ENCODE assay signal across 2 cellular contexts in the genomic region with DNA sequence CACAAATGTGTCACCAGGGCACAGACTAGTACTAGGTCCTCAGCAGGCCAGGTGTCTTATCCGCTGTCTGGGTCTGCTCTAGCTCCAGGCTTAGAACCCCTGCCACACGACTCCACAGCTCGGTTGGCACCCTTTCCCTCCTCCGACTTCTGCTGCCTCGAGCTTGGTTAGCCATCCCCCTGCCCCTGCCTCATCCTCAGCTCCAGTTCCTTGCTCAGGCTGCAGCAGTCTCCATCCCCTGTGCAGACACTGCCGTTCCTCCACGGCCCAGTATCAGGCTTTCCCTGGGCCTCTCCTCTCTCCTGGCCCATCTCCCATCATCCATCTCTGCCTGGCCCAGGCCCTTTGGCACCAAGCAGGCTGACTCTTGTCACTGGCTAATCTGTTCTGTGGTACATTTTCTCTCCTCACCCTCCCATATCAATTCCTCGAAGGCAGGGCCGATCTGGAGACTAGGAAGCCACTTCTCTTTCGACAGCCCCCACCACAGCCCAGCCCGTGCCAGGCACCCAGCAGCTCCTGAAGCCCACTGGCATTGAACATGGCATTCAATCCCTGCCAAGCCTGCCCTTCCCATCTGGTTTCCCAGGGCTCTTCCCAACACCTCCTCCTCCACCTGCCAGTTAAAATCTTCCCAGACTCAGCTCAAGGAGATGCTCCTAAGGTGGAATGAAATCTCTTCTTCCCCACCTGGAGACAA.
TF ChIP-seq lines count a peak whose summit lies in the region.

No MANE protein-coding gene starts in this region.

TF ChIP-seq in SK-N-SH, 30 proteins besides CTCF, POLR2A, EP300 and RAD21:
- TF ChIP-seq, protein P1, sequence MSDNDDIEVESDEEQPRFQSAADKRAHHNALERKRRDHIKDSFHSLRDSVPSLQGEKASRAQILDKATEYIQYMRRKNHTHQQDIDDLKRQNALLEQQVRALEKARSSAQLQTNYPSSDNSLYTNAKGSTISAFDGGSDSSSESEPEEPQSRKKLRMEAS (IDR thresholded peaks at IDR 0.05; ENCODE audit: low read depth), result no peak
- TF ChIP-seq, protein P2, sequence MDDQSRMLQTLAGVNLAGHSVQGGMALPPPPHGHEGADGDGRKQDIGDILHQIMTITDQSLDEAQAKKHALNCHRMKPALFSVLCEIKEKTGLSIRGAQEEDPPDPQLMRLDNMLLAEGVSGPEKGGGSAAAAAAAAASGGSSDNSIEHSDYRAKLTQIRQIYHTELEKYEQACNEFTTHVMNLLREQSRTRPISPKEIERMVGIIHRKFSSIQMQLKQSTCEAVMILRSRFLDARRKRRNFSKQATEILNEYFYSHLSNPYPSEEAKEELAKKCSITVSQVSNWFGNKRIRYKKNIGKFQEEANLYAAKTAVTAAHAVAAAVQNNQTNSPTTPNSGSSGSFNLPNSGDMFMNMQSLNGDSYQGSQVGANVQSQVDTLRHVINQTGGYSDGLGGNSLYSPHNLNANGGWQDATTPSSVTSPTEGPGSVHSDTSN (IDR thresholded peaks at IDR 0.05), result no peak
- TF ChIP-seq FOXM1 (IDR thresholded peaks at IDR 0.05; ENCODE audit: low read depth) (no peak), RFX5 (IDR thresholded peaks at IDR 0.05; ENCODE audit: low read length) (no peak), FOSL2 (IDR thresholded peaks at IDR 0.05; ENCODE audit: borderline replicate concordance, low read depth) (no peak), GATA2 (CRISPR knock-in tag; IDR thresholded peaks at IDR 0.05) (no peak), CHD2 (IDR thresholded peaks at IDR 0.05; ENCODE audit: low read length, partially characterized antibody) (no peak), POLR2AphosphoS5 (IDR thresholded peaks at IDR 0.05; ENCODE audit: low read depth, low read length) (no peak), YY1 (IDR thresholded peaks at IDR 0.05; ENCODE audit: low read depth) (no peak), MEF2A (IDR thresholded peaks at IDR 0.05; ENCODE audit: borderline replicate concordance, low read depth) (no peak), TEAD4 (IDR thresholded peaks at IDR 0.05; ENCODE audit: borderline replicate concordance, insufficient read depth) (no peak)
- TF ChIP-seq, protein P3, sequence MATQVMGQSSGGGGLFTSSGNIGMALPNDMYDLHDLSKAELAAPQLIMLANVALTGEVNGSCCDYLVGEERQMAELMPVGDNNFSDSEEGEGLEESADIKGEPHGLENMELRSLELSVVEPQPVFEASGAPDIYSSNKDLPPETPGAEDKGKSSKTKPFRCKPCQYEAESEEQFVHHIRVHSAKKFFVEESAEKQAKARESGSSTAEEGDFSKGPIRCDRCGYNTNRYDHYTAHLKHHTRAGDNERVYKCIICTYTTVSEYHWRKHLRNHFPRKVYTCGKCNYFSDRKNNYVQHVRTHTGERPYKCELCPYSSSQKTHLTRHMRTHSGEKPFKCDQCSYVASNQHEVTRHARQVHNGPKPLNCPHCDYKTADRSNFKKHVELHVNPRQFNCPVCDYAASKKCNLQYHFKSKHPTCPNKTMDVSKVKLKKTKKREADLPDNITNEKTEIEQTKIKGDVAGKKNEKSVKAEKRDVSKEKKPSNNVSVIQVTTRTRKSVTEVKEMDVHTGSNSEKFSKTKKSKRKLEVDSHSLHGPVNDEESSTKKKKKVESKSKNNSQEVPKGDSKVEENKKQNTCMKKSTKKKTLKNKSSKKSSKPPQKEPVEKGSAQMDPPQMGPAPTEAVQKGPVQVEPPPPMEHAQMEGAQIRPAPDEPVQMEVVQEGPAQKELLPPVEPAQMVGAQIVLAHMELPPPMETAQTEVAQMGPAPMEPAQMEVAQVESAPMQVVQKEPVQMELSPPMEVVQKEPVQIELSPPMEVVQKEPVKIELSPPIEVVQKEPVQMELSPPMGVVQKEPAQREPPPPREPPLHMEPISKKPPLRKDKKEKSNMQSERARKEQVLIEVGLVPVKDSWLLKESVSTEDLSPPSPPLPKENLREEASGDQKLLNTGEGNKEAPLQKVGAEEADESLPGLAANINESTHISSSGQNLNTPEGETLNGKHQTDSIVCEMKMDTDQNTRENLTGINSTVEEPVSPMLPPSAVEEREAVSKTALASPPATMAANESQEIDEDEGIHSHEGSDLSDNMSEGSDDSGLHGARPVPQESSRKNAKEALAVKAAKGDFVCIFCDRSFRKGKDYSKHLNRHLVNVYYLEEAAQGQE (IDR thresholded peaks at IDR 0.05; ENCODE audit: low read depth, low read length), result no peak
- TF ChIP-seq, protein P4, sequence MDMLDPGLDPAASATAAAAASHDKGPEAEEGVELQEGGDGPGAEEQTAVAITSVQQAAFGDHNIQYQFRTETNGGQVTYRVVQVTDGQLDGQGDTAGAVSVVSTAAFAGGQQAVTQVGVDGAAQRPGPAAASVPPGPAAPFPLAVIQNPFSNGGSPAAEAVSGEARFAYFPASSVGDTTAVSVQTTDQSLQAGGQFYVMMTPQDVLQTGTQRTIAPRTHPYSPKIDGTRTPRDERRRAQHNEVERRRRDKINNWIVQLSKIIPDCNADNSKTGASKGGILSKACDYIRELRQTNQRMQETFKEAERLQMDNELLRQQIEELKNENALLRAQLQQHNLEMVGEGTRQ (IDR thresholded peaks at IDR 0.05; ENCODE audit: borderline replicate concordance, low read depth, low read length), result no peak

TF ChIP-seq in SK-N-SH treated with all-trans-retinoic acid at 6 μM for 48 hours, 23 proteins besides CTCF, POLR2A, EP300 and RAD21:
- no peak for TF ChIP-seq RARB (CRISPR knock-in tag; IDR thresholded peaks at IDR 0.05)
- TF ChIP-seq, protein P5, sequence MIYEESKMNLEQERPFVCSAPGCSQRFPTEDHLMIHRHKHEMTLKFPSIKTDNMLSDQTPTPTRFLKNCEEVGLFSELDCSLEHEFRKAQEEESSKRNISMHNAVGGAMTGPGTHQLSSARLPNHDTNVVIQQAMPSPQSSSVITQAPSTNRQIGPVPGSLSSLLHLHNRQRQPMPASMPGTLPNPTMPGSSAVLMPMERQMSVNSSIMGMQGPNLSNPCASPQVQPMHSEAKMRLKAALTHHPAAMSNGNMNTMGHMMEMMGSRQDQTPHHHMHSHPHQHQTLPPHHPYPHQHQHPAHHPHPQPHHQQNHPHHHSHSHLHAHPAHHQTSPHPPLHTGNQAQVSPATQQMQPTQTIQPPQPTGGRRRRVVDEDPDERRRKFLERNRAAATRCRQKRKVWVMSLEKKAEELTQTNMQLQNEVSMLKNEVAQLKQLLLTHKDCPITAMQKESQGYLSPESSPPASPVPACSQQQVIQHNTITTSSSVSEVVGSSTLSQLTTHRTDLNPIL (CRISPR knock-in tag; IDR thresholded peaks at IDR 0.05; ENCODE audit: low read depth), result no peak
- TF ChIP-seq GLIS3 (CRISPR knock-in tag; IDR thresholded peaks at IDR 0.05), result no peak
- TF ChIP-seq, protein P6, sequence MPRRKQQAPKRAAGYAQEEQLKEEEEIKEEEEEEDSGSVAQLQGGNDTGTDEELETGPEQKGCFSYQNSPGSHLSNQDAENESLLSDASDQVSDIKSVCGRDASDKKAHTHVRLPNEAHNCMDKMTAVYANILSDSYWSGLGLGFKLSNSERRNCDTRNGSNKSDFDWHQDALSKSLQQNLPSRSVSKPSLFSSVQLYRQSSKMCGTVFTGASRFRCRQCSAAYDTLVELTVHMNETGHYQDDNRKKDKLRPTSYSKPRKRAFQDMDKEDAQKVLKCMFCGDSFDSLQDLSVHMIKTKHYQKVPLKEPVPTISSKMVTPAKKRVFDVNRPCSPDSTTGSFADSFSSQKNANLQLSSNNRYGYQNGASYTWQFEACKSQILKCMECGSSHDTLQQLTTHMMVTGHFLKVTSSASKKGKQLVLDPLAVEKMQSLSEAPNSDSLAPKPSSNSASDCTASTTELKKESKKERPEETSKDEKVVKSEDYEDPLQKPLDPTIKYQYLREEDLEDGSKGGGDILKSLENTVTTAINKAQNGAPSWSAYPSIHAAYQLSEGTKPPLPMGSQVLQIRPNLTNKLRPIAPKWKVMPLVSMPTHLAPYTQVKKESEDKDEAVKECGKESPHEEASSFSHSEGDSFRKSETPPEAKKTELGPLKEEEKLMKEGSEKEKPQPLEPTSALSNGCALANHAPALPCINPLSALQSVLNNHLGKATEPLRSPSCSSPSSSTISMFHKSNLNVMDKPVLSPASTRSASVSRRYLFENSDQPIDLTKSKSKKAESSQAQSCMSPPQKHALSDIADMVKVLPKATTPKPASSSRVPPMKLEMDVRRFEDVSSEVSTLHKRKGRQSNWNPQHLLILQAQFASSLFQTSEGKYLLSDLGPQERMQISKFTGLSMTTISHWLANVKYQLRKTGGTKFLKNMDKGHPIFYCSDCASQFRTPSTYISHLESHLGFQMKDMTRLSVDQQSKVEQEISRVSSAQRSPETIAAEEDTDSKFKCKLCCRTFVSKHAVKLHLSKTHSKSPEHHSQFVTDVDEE (CRISPR knock-in tag; IDR thresholded peaks at IDR 0.05), result no peak
- TF ChIP-seq ZFP3 (CRISPR knock-in tag; IDR thresholded peaks at IDR 0.05), result no peak
- no peak for TF ChIP-seq TCF4 (CRISPR knock-in tag; IDR thresholded peaks at IDR 0.05; ENCODE audit: borderline replicate concordance)
- TF ChIP-seq ZNF8 (CRISPR knock-in tag; IDR thresholded peaks at IDR 0.05), result no peak
- TF ChIP-seq ZC3H10 (CRISPR knock-in tag; IDR thresholded peaks at IDR 0.05), result no peak
- no peak for TF ChIP-seq ARNTL (CRISPR knock-in tag; IDR thresholded peaks at IDR 0.05; ENCODE audit: borderline replicate concordance, low read depth)
- TF ChIP-seq, protein P7, sequence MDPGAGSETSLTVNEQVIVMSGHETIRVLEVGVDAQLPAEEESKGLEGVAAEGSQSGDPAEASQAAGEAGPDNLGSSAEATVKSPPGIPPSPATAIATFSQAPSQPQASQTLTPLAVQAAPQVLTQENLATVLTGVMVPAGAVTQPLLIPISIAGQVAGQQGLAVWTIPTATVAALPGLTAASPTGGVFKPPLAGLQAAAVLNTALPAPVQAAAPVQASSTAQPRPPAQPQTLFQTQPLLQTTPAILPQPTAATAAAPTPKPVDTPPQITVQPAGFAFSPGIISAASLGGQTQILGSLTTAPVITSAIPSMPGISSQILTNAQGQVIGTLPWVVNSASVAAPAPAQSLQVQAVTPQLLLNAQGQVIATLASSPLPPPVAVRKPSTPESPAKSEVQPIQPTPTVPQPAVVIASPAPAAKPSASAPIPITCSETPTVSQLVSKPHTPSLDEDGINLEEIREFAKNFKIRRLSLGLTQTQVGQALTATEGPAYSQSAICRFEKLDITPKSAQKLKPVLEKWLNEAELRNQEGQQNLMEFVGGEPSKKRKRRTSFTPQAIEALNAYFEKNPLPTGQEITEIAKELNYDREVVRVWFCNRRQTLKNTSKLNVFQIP (CRISPR knock-in tag; IDR thresholded peaks at IDR 0.05; ENCODE audit: borderline replicate concordance, low read depth), result no peak
- no peak for TF ChIP-seq ESRRG (CRISPR knock-in tag; IDR thresholded peaks at IDR 0.05)
- TF ChIP-seq TOX (CRISPR knock-in tag; IDR thresholded peaks at IDR 0.05; ENCODE audit: borderline replicate concordance), result no peak
- TF ChIP-seq, protein P8, sequence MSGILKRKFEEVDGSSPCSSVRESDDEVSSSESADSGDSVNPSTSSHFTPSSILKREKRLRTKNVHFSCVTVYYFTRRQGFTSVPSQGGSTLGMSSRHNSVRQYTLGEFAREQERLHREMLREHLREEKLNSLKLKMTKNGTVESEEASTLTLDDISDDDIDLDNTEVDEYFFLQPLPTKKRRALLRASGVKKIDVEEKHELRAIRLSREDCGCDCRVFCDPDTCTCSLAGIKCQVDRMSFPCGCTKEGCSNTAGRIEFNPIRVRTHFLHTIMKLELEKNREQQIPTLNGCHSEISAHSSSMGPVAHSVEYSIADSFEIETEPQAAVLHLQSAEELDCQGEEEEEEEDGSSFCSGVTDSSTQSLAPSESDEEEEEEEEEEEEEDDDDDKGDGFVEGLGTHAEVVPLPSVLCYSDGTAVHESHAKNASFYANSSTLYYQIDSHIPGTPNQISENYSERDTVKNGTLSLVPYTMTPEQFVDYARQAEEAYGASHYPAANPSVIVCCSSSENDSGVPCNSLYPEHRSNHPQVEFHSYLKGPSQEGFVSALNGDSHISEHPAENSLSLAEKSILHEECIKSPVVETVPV (CRISPR knock-in tag; IDR thresholded peaks at IDR 0.05), result no peak
- TF ChIP-seq CSDC2 (CRISPR knock-in tag; IDR thresholded peaks at IDR 0.05), result no peak
- no peak for TF ChIP-seq ZNF70 (CRISPR knock-in tag; IDR thresholded peaks at IDR 0.05)
